21 cellular contexts compared by ENCODE assay signal in genomic region chr6:87847830-87848210, GRCh38.
DNase-seq lines count a peak whose midpoint lies in the region; TF ChIP-seq lines count a peak whose summit lies in the region.
"Had no signal": no experiment of that assay in that cellular context is flagged by ENCODE, and none has a peak within 500 bp of the region (broad histone marks: within the 10 kb centered on the region; RNA-seq: fewer than 3 reads in every experiment).

No MANE protein-coding gene starts in this region.

- H3K27ac ChIP-seq in KMS-11: no peak overlapping the region
- peak overlapping the region; percentile 70 for H3K27ac ChIP-seq in VCaP
- H3K27ac ChIP-seq: BLaER1 had no signal

- TF ChIP-seq CTCF in KMS-11 (conservative IDR thresholded peaks at IDR 0.05; ENCODE audit: low read depth, low read length): no peak
- no peak for TF ChIP-seq CTCF in VCaP (conservative IDR thresholded peaks at IDR 0.05)

- H2AFZ ChIP-seq in KMS-11 (ENCODE audit: low read depth): no peak overlapping the region

- H3K4me2 ChIP-seq in KMS-11: peak overlapping the region; percentile 59; the same call in 1 of the 2 replicates

- H3K36me3 ChIP-seq in KMS-11 (ENCODE audit: insufficient read depth): no peaks in the 10 kb centered on the region
- H3K36me3 ChIP-seq: BE2C, BLaER1 had no signal

- H3K4me3 ChIP-seq in KMS-11 (IDR thresholded peaks at IDR 0.05; ENCODE audit: insufficient read depth, low read depth, low read length): no peak overlapping the region
- H3K4me3 ChIP-seq: BLaER1, GM12878 had no signal

- no peaks in the 10 kb centered on the region for H3K79me2 ChIP-seq in KMS-11 (ENCODE audit: insufficient read depth, low read depth)

- H3K4me1 ChIP-seq in KMS-11 (ENCODE audit: low read depth, poor library complexity, severe bottlenecking): peaks cover 82% of the 10 kb centered on the region
- H3K4me1 ChIP-seq: BE2C had no signal

- no peaks in the 10 kb centered on the region for H3K27me3 ChIP-seq in KMS-11 (ENCODE audit: insufficient read depth, low read depth)
- H3K27me3 ChIP-seq: BE2C, BLaER1 had no signal

- H4K20me1 ChIP-seq in KMS-11 (ENCODE audit: insufficient read depth): no peaks in the 10 kb centered on the region
- H4K20me1 ChIP-seq: BLaER1 had no signal

- H3K9ac ChIP-seq in KMS-11: no peak overlapping the region
- H3K9ac ChIP-seq: BLaER1 had no signal

- DNase-seq in SIG-M5 treated with dmso at 0.1 percent for 504 hours (lab: John Stamatoyannopoulos, UW; ENCODE audit: unreplicated experiment) (no peak), NCI-H526 treated with DMSO at 0.1 percent for 48 hours (lab: John Stamatoyannopoulos, UW) (no peak), amniotic stem cell (lab: John Stamatoyannopoulos, UW) (no peak)
- DNase-seq: 8988T; ACHN; BE2C; C1 segment of cervical spinal cord; CD4-positive, alpha-beta memory T cell; CD4-positive, CD25-positive, alpha-beta regulatory T cell; CD8-positive, alpha-beta memory T cell; COR-L47; DMS 273 treated with DMSO at 0.1 percent for 48 hours; DMS153; DMS79; DND-41; EL; GDM1 had no signal
